ENCODE assay signal across 8 cellular contexts in the genomic region with DNA sequence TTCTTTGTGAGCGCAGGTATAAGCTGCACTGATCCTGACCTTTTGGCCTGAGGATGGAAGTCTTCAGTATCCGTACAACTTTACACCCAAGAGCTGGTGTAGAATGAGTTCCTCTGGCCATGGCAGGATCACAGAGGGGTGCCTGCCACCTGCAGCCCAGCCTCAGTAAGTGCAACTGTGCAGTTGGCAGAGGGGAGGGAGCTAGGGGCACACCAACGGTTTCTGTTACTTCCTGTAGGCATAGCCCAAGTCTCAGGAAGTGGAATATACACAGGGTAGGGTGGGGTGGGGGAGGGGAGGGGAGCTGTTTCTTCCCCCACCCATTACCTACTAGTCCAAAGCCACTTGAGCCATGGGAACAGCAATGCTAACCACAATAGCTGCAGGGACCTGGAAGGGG.
DNase-seq lines count a peak whose midpoint lies in the region; ATAC-seq and TF ChIP-seq lines count a peak whose summit lies in the region.

No MANE protein-coding gene starts in this region.

- H3K4me3 Mint-ChIP-seq in activated CD8-positive, alpha-beta T cell treated with anti-CD3 and anti-CD28 coated beads for 36 hours, result no peak overlapping the region
- H3K4me3 Mint-ChIP-seq in progenitor cell of endocrine pancreas (ENCODE audit: low read depth), result no peak overlapping the region

- no peaks in the 10 kb centered on the region for H3K36me3 Mint-ChIP-seq in activated CD8-positive, alpha-beta T cell treated with anti-CD3 and anti-CD28 coated beads for 36 hours (ENCODE audit: low read depth)
- H3K36me3 Mint-ChIP-seq in progenitor cell of endocrine pancreas (ENCODE audit: insufficient read depth), result no peaks in the 10 kb centered on the region

- peaks cover 32% of the 10 kb centered on the region for H3K4me1 Mint-ChIP-seq in activated CD8-positive, alpha-beta T cell treated with anti-CD3 and anti-CD28 coated beads for 36 hours (ENCODE audit: low read depth)
- no peaks in the 10 kb centered on the region for H3K4me1 Mint-ChIP-seq in progenitor cell of endocrine pancreas (ENCODE audit: low read depth)

- ATAC-seq in GM18858 (IDR thresholded peaks at IDR 0.05; ENCODE audit: unreplicated experiment), result peak; percentile 63
- ATAC-seq in activated CD8-positive, alpha-beta T cell treated with anti-CD3 and anti-CD28 coated beads for 36 hours, result peak; percentile 99
- no peak for ATAC-seq in HG03025 (IDR thresholded peaks at IDR 0.05; ENCODE audit: low FRiP score, unreplicated experiment)

- CTCF ChIA-PET in activated CD8-positive, alpha-beta T cell treated with anti-CD3 and anti-CD28 coated beads for 36 hours (lab: Charles Lee), result interaction anchor here (0.6 to 5.1 kb wide), 12 partner anchors 11 to 224 kb away, joined by 3 to 22 read pairs (median 3); no protein-coding TSS in a partner anchor

- H3K9me3 Mint-ChIP-seq in activated CD8-positive, alpha-beta T cell treated with anti-CD3 and anti-CD28 coated beads for 36 hours, result peaks cover 8% of the 10 kb centered on the region
- H3K9me3 Mint-ChIP-seq in progenitor cell of endocrine pancreas (ENCODE audit: low read depth), result no peaks in the 10 kb centered on the region

- no peaks in the 10 kb centered on the region for H3K27me3 ChIP-seq in MG63

- peak; percentile 42 for TF ChIP-seq CTCF in activated CD8-positive, alpha-beta T cell treated with anti-CD3 and anti-CD28 coated beads for 36 hours (IDR thresholded peaks at IDR 0.05)
- peak; percentile 56 for TF ChIP-seq CTCF in progenitor cell of endocrine pancreas (IDR thresholded peaks at IDR 0.05; ENCODE audit: unreplicated experiment)

- DNase-seq in AG08396 (ENCODE audit: low spot score), result peak; percentile 52
- peak; percentile 41 for DNase-seq in MG63
- peak; percentile 70 for DNase-seq in activated CD8-positive, alpha-beta T cell treated with anti-CD3 and anti-CD28 coated beads for 36 hours
- DNase-seq in fibroblast of the conjunctiva (ENCODE audit: low read depth), result peak; percentile 2
- peak; percentile 12 for DNase-seq in progenitor cell of endocrine pancreas (ENCODE audit: low spot score, unreplicated experiment)
- no peak for DNase-seq in activated CD4-positive, CD25-positive, alpha-beta regulatory T cell treated with anti-CD3 and anti-CD28 coated beads, Interleukin-2, amount 50 U/mL, for 72 hours

- H3K36me3 ChIP-seq in MG63, result no peaks in the 10 kb centered on the region

- POLR2A ChIA-PET in activated CD8-positive, alpha-beta T cell treated with anti-CD3 and anti-CD28 coated beads for 36 hours (lab: Charles Lee), result no interaction called here

- H3K9me3 ChIP-seq in MG63, result no peaks in the 10 kb centered on the region

- no peaks in the 10 kb centered on the region for H3K27me3 Mint-ChIP-seq in activated CD8-positive, alpha-beta T cell treated with anti-CD3 and anti-CD28 coated beads for 36 hours
- no peaks in the 10 kb centered on the region for H3K27me3 Mint-ChIP-seq in progenitor cell of endocrine pancreas

- H3K4me3 ChIP-seq in MG63, result no peak overlapping the region

- no peak overlapping the region for H3K27ac Mint-ChIP-seq in activated CD8-positive, alpha-beta T cell treated with anti-CD3 and anti-CD28 coated beads for 36 hours
- no peak overlapping the region for H3K27ac Mint-ChIP-seq in progenitor cell of endocrine pancreas

- intact Hi-C loops in activated CD8-positive, alpha-beta T cell treated with anti-CD3 and anti-CD28 coated beads for 36 hours (cut with micrococcal nuclease), result loop anchor here (5.0 kb wide), 1 partner anchor 195 kb away; no protein-coding TSS in a partner anchor
